20 cellular contexts compared by ENCODE assay signal in genomic region chr1:54936791-54937190, GRCh38. TPM values are rescaled to one million over a fixed set of nuclear protein-coding genes. Genes with fewer than 3 reads are reported as not detected.
"Had no signal": no experiment of that assay in that cellular context is flagged by ENCODE, and none has a peak within 500 bp of the region (broad histone marks: within the 10 kb centered on the region; RNA-seq: fewer than 3 reads in every experiment).

No MANE protein-coding gene starts in this region.

- FAIRE-seq: TTC549 had no signal

- H3K4me1 ChIP-seq: heart left ventricle, uterus had no signal

- H3K4me3 ChIP-seq: cardiac muscle cell, gastrocnemius medialis, heart left ventricle, uterus had no signal

- H3K27ac Mint-ChIP-seq: activated naive CD4-positive, alpha-beta T cell treated with anti-CD3 and anti-CD28 coated beads, Interleukin-2, amount 50 U/mL, for 24 hours; natural killer cell had no signal

- ATAC-seq: effector memory CD8-positive, alpha-beta T cell; gastrocnemius medialis; heart left ventricle; left ventricle myocardium superior; natural killer cell had no signal

- H3K27ac ChIP-seq: cardiac muscle cell, gastrocnemius medialis, heart left ventricle, uterus had no signal

- H3K27me3 ChIP-seq: cardiac muscle cell, gastrocnemius medialis, heart left ventricle, uterus had no signal

- H3K4me1 Mint-ChIP-seq: natural killer cell had no signal

- H3K36me3 Mint-ChIP-seq: activated naive CD4-positive, alpha-beta T cell treated with anti-CD3 and anti-CD28 coated beads, Interleukin-2, amount 50 U/mL, for 24 hours; natural killer cell had no signal

- H3K9me3 Mint-ChIP-seq: activated naive CD4-positive, alpha-beta T cell treated with anti-CD3 and anti-CD28 coated beads, Interleukin-2, amount 50 U/mL, for 24 hours; effector memory CD8-positive, alpha-beta T cell; natural killer cell had no signal

- DNase-seq: activated CD4-positive, alpha-beta T cell treated with anti-CD3 and anti-CD28 coated beads, Interleukin-2, amount 50 U/mL, for 4 hours; activated gamma-delta T cell; dermis blood vessel endothelial cell; effector memory CD8-positive, alpha-beta T cell; gastrocnemius medialis; heart left ventricle; left ventricle myocardium superior; natural killer cell; nucleus accumbens; posterior cingulate gyrus; retina; stimulated activated CD4-positive, alpha-beta T cell treated with anti-CD3 and anti-CD28 coated beads, Interleukin-12 subunit alpha, Interleukin-12 subunit beta, amount 100 ng/mL, for 4 hours; stimulated activated CD4-positive, alpha-beta T cell treated with anti-CD3 and anti-CD28 coated beads, Interleukin-1b, Interleukin-23, amount 100 ng/mL, for 48 hours; stimulated activated CD8-positive, alpha-beta memory T cell treated with anti-CD3 and anti-CD28 coated beads, Interleukin-4, amount 100 ng/mL, for 48 hours; stimulated activated naive CD4-positive, alpha-beta T cell; uterus had no signal

- H3K9me3 ChIP-seq: gastrocnemius medialis, heart left ventricle, uterus had no signal

- H3K4me3 Mint-ChIP-seq: activated naive CD4-positive, alpha-beta T cell treated with anti-CD3 and anti-CD28 coated beads, Interleukin-2, amount 50 U/mL, for 24 hours; effector memory CD8-positive, alpha-beta T cell; natural killer cell had no signal

- H3K36me3 ChIP-seq: cardiac muscle cell, gastrocnemius medialis, heart left ventricle, uterus had no signal

RNA-seq across cellular contexts. Expression of gene TMEM61, which starts 43.6 kb away (rescaled TPM):
- total RNA-seq: cardiac muscle cell; dermis blood vessel endothelial cell; natural killer cell; T-helper 2 cell treated with Interferon-gamma antibody and Interleukin-4, amounts not matched to agents 100 ng/mL and 5 ng/mL, for 36 hours had no signal
